7 cellular contexts compared by ENCODE assay signal in the genomic region with DNA sequence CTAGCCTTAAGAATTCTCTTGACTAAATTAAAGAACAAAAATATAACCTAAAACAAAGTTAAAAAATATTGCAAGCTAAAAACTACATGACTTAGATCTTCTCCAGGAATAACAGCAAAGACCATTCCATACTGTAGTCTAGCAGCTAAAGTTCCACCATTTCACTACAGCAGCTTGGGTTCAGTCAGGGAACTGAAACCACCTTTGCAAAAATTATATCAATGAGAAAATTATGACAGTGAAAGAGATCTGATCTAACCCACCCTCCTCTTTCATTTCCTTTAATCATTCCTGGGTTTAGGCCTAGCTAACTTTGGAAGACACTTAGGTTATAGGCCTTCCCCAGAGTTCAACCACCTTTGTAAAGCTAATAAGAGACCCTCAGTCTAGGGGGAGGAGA. TPM values are rescaled to one million over a fixed set of nuclear protein-coding genes. Genes with fewer than 3 reads are reported as not detected.
"Had no signal": no experiment of that assay in that cellular context is flagged by ENCODE, and none has a peak within 500 bp of the region (broad histone marks: within the 10 kb centered on the region; RNA-seq: fewer than 3 reads in every experiment).

No MANE protein-coding gene starts in this region.

- H3K4me3 Mint-ChIP-seq: GM23338, H9, IgD-negative memory B cell had no signal

- ATAC-seq: GM23338, HepG2 had no signal

- H3K27me3 Mint-ChIP-seq: IgD-negative memory B cell had no signal

- H3K27ac ChIP-seq: HL-60 had no signal

- DNase-seq: H9, HCEC 1CT, KBM-7 had no signal

- H3K27ac Mint-ChIP-seq: GM23338, IgD-negative memory B cell had no signal

- H3K4me3 ChIP-seq: GM23338 had no signal

- H3K4me1 Mint-ChIP-seq: IgD-negative memory B cell had no signal

RNA-seq across cellular contexts. Expression of gene NOS2, which starts 36.3 kb away (rescaled TPM):
- polyA plus RNA-seq: HepG2 had no signal
